In the genomic region with DNA sequence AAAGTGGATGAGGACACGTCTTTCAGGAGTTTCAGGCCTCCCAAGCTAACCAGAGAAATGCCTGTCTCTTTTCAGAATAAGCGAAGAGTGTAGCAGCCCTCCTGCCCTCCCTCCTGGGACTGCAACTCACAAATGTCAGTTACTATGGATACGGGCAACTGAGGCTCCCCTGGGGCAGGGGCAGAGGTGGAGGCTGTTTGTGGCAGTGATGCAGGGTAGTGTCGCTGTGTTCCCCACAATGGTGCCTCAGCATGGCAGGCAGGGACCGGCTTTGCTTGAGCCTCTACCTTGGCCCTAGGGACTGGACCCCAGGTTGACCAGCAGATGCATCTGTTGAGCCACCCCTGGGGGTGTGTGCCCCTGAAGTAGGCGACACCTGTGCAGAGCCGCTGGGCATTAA, we compare ENCODE assay signal across 15 cellular contexts.
"Had no signal": no experiment of that assay in that cellular context is flagged by ENCODE, and none has a peak within 500 bp of the region (broad histone marks: within the 10 kb centered on the region; RNA-seq: fewer than 3 reads in every experiment).

No MANE protein-coding gene starts in this region.

- H3K4me3 Mint-ChIP-seq: activated CD4-positive, alpha-beta memory T cell treated with anti-CD3 and anti-CD28 coated beads for 36 hours; activated naive CD8-positive, alpha-beta T cell; type B pancreatic cell had no signal

- H3K27ac Mint-ChIP-seq: activated CD4-positive, alpha-beta memory T cell treated with anti-CD3 and anti-CD28 coated beads for 36 hours; activated naive CD8-positive, alpha-beta T cell; type B pancreatic cell had no signal

- H3K9me3 ChIP-seq: neutrophil, right lobe of liver, SJSA1 had no signal

- ATAC-seq: foreskin keratinocyte, right lobe of liver had no signal

- H3K27me3 ChIP-seq: right lobe of liver had no signal

- H3K36me3 ChIP-seq: neutrophil, right lobe of liver, SJSA1 had no signal

- H3K9me3 Mint-ChIP-seq: activated CD4-positive, alpha-beta memory T cell treated with anti-CD3 and anti-CD28 coated beads for 36 hours; type B pancreatic cell had no signal

- H3K4me1 ChIP-seq: foreskin keratinocyte, SJSA1 had no signal

- H3K36me3 Mint-ChIP-seq: activated CD4-positive, alpha-beta memory T cell treated with anti-CD3 and anti-CD28 coated beads for 36 hours; activated naive CD8-positive, alpha-beta T cell; type B pancreatic cell had no signal

- DNase-seq: activated CD4-positive, alpha-beta memory T cell treated with anti-CD3 and anti-CD28 coated beads for 36 hours; activated gamma-delta T cell; activated T-cell treated with anti-CD3 and anti-CD28 coated beads, Interleukin-2, amount 50 U/mL, for 48 hours; anterior cingulate cortex; cerebellar nuclear complex; dermis blood vessel endothelial cell; foreskin keratinocyte; right lobe of liver; stimulated activated CD4-positive, alpha-beta T cell treated with anti-CD3 and anti-CD28 coated beads, Interleukin-15, amount 100 ng/mL, for 24 hours; stimulated activated CD4-positive, alpha-beta T cell treated with anti-CD3 and anti-CD28 coated beads, Interleukin-4, amount 100 ng/mL, for 4 hours; SW 1271 had no signal

- H3K27ac ChIP-seq: foreskin keratinocyte, neutrophil, right lobe of liver, SJSA1 had no signal

- H3K4me3 ChIP-seq: right lobe of liver, SJSA1 had no signal
